Comparison of ENCODE assay signal across 13 cellular contexts in the genomic region with DNA sequence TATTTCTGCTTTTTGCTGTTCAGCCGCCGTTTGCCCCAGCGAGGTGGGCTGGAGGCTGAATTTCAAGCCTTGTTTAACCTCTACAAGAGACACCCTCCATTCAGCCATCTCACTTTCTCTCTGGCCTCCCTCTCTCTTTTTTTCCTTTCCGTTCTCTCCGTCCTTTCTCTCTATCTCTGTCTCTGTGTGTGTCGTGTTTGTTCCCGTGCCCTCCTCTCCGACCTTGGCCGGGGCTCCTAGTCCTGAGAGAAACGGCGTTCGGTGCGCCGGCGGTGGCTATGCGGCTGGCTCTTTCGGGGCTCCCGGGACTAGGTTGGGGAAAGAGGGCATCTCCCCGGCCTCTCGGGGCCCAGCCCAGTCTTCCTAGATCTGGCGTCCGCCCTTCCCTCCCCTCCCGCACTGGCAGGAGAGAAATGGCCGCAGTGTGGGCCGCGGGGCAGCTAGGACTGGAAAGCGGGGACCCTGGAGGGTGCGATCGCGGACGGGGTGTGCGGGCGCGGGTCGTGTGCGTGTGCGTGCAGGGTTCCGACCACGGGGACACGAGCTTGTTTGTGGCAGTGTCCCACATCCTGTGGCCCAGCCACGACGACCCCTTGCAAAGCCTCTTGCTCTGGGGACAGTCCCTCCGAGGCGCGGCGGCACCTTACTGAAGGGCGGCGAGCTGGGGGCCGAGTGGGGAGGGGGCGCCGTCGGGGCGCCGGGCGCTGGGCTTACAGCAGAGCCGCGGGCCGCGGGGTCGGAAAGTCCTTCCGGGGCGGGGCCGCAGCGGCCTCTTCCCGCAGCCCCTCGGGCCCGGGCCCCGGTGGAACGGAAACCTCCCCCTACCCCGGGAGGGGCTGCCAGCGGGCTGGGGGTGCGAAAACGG. TPM values are rescaled to one million over a fixed set of nuclear protein-coding genes. Genes with fewer than 3 reads are reported as not detected.
DNase-seq lines count a peak whose midpoint lies in the region; ATAC-seq and TF ChIP-seq lines count a peak whose summit lies in the region.
"Had no signal": no experiment of that assay in that cellular context is flagged by ENCODE, and none has a peak within 500 bp of the region (broad histone marks: within the 10 kb centered on the region; RNA-seq: fewer than 3 reads in every experiment).

No MANE protein-coding gene starts in this region.

- no peak overlapping the region for H3K9ac ChIP-seq in PC-3 (ENCODE audit: low read length)

- no peak for ATAC-seq in CD4-positive, CD25-positive, alpha-beta regulatory T cell (ENCODE audit: low read depth in 2 of 2)
- ATAC-seq in central memory CD8-positive, alpha-beta T cell (replicated peaks; ENCODE audit: extremely low read depth, poor library complexity, severe bottlenecking) = no peak
- no peak for ATAC-seq in natural killer cell treated with Interleukin-12 subunit alpha and Interleukin-12 subunit beta and Interleukin-15 and Interleukin-18, amount 100 ng/mL, for 72 hours
- ATAC-seq in GM21526 (IDR thresholded peaks at IDR 0.05; ENCODE audit: low FRiP score, unreplicated experiment) (no peak), PC-3 (no peak)
- ATAC-seq: Panc1 had no signal

- no peak overlapping the region for H3K27ac ChIP-seq in CD4-positive, CD25-positive, alpha-beta regulatory T cell (ENCODE audit: insufficient read depth, low read length, poor library complexity, severe bottlenecking)
- H3K27ac ChIP-seq in PC-3 (ENCODE audit: low read length) = no peak overlapping the region
- H3K27ac ChIP-seq: uterus had no signal

- no peak overlapping the region for H3K4me3 ChIP-seq in CD4-positive, CD25-positive, alpha-beta regulatory T cell (ENCODE audit: low read depth, low read length)
- H3K4me3 ChIP-seq in H7 (ENCODE audit: insufficient read depth, low read depth, low read length) = peak overlapping the region; percentile 32
- no peak overlapping the region for H3K4me3 ChIP-seq in PC-3 (ENCODE audit: low read length)

- no peaks in the 10 kb centered on the region for H3K36me3 ChIP-seq in CD4-positive, CD25-positive, alpha-beta regulatory T cell (ENCODE audit: control insufficient read depth, insufficient read depth, low read length)
- H3K36me3 ChIP-seq in H7 (replicated peaks; ENCODE audit: control insufficient read depth, insufficient read depth, low read length) (no peaks in the 10 kb centered on the region), PC-3 (ENCODE audit: low read depth, low read length) (no peaks in the 10 kb centered on the region)
- H3K36me3 ChIP-seq: uterus had no signal

- H4K20me1 ChIP-seq in PC-3 (ENCODE audit: low read length) = no peaks in the 10 kb centered on the region

- peaks cover 11 to 48% (median 22%) of the 10 kb centered on the region in 4 donors for H3K4me1 Mint-ChIP-seq in CD4-positive, CD25-positive, alpha-beta regulatory T cell
- peaks cover 30% of the 10 kb centered on the region for H3K4me1 Mint-ChIP-seq in central memory CD8-positive, alpha-beta T cell
- H3K4me1 Mint-ChIP-seq in natural killer cell treated with Interleukin-12 subunit alpha and Interleukin-12 subunit beta and Interleukin-15 and Interleukin-18, amount 100 ng/mL, for 72 hours (ENCODE audit: low read depth in 2 of 2) = peaks cover 25 to 26% of the 10 kb centered on the region in 2 donors

- POLR2A ChIA-PET in PC-3 (lab: Charles Lee; ENCODE audit: unreplicated experiment) = no interaction called here

- DNase-seq in CD4-positive, CD25-positive, alpha-beta regulatory T cell = no peak
- DNase-seq in H7 = peak; percentile 81
- no peak for DNase-seq in central memory CD8-positive, alpha-beta T cell (ENCODE audit: low spot score in 2 of 2)
- no peak for DNase-seq in natural killer cell treated with Interleukin-12 subunit alpha and Interleukin-12 subunit beta and Interleukin-15 and Interleukin-18, amount 100 ng/mL, for 72 hours (ENCODE audit: low spot score)
- no peak for DNase-seq in NCI-H69 (lab: John Stamatoyannopoulos, UW)
- no peak for DNase-seq in ureter (ENCODE audit: low spot score)
- DNase-seq in PC-3 = no peak
- DNase-seq: activated CD4-positive, alpha-beta T cell treated with anti-CD3 and anti-CD28 coated beads, Interleukin-2, amount 50 U/mL, for 4 hours; cortex of kidney; EL; uterus had no signal

- H3F3A ChIP-seq in PC-3 (ENCODE audit: low read length, unreplicated experiment) = no peaks in the 10 kb centered on the region

- intact Hi-C loops in PC-3 (cut with micrococcal nuclease) = loop anchor here (10.0 kb wide), 1 partner anchor 472 kb away; no protein-coding TSS in a partner anchor

- no peak overlapping the region for H3K4me2 ChIP-seq in PC-3 (ENCODE audit: low read length)

- H3K27me3 ChIP-seq in CD4-positive, CD25-positive, alpha-beta regulatory T cell (ENCODE audit: control insufficient read depth, insufficient read depth, low read length) = peaks cover 29% of the 10 kb centered on the region
- H3K27me3 ChIP-seq in H7 (ENCODE audit: control insufficient read depth, insufficient read depth, low read length) (peaks cover 100% of the 10 kb centered on the region), PC-3 (ENCODE audit: low read length) (no peaks in the 10 kb centered on the region)

- CTCF ChIA-PET in PC-3 (lab: Charles Lee) = no interaction called here

- peaks cover 32% of the 10 kb centered on the region for H3K4me1 ChIP-seq in CD4-positive, CD25-positive, alpha-beta regulatory T cell (ENCODE audit: control insufficient read depth, insufficient read depth, low read length, poor library complexity, severe bottlenecking)
- no peaks in the 10 kb centered on the region for H3K4me1 ChIP-seq in PC-3 (ENCODE audit: insufficient read depth, low read length)

- BruUV-seq in PC-3 (replicated peaks; lab: Mats Ljungman, UMichigan) = no TSS peak

- peaks cover 0 to 6% (median 0%) of the 10 kb centered on the region in 7 donors for H3K9me3 Mint-ChIP-seq in CD4-positive, CD25-positive, alpha-beta regulatory T cell
- H3K9me3 Mint-ChIP-seq in central memory CD8-positive, alpha-beta T cell = no peaks in the 10 kb centered on the region
- H3K9me3 Mint-ChIP-seq in natural killer cell treated with Interleukin-12 subunit alpha and Interleukin-12 subunit beta and Interleukin-15 and Interleukin-18, amount 100 ng/mL, for 72 hours = no peaks in the 10 kb centered on the region

- no peak overlapping the region for H2AFZ ChIP-seq in PC-3 (ENCODE audit: low read length)

- H3K79me2 ChIP-seq in PC-3 (ENCODE audit: low read length) = no peaks in the 10 kb centered on the region

- peaks cover 85% of the 10 kb centered on the region for H3K27me3 Mint-ChIP-seq in CD4-positive, CD25-positive, alpha-beta regulatory T cell
- peaks cover 87% of the 10 kb centered on the region for H3K27me3 Mint-ChIP-seq in central memory CD8-positive, alpha-beta T cell
- peaks cover 44 to 60% of the 10 kb centered on the region in 2 donors for H3K27me3 Mint-ChIP-seq in natural killer cell treated with Interleukin-12 subunit alpha and Interleukin-12 subunit beta and Interleukin-15 and Interleukin-18, amount 100 ng/mL, for 72 hours

- H3K4me3 Mint-ChIP-seq in CD4-positive, CD25-positive, alpha-beta regulatory T cell = peak overlapping the region; percentile 13 to 78 (median 74)
- peak overlapping the region; percentile 76 for H3K4me3 Mint-ChIP-seq in central memory CD8-positive, alpha-beta T cell
- H3K4me3 Mint-ChIP-seq in natural killer cell treated with Interleukin-12 subunit alpha and Interleukin-12 subunit beta and Interleukin-15 and Interleukin-18, amount 100 ng/mL, for 72 hours = peak overlapping the region; percentile 71

- no peak for TF ChIP-seq CTCF in PC-3 (conservative IDR thresholded peaks at IDR 0.05; ENCODE audit: low read depth, low read length)

- H3K9me3 ChIP-seq in CD4-positive, CD25-positive, alpha-beta regulatory T cell (ENCODE audit: control insufficient read depth in 2 of 2, low read length in 2 of 2) = no peaks in the 10 kb centered on the region
- no peaks in the 10 kb centered on the region for H3K9me3 ChIP-seq in PC-3 (ENCODE audit: low read length)
- H3K9me3 ChIP-seq: uterus had no signal

- no peaks in the 10 kb centered on the region for H3K9me2 ChIP-seq in PC-3 (replicated peaks; ENCODE audit: low read length)

- no peak overlapping the region for H3K27ac Mint-ChIP-seq in CD4-positive, CD25-positive, alpha-beta regulatory T cell
- peak overlapping the region; percentile 71 for H3K27ac Mint-ChIP-seq in central memory CD8-positive, alpha-beta T cell (ENCODE audit: low read depth)
- peak overlapping the region in 1 of 2 donors; percentile 12 for H3K27ac Mint-ChIP-seq in natural killer cell treated with Interleukin-12 subunit alpha and Interleukin-12 subunit beta and Interleukin-15 and Interleukin-18, amount 100 ng/mL, for 72 hours

- no peaks in the 10 kb centered on the region for H3K36me3 Mint-ChIP-seq in CD4-positive, CD25-positive, alpha-beta regulatory T cell
- H3K36me3 Mint-ChIP-seq in central memory CD8-positive, alpha-beta T cell (ENCODE audit: insufficient read depth) = peaks cover 11% of the 10 kb centered on the region
- peaks cover 22% of the 10 kb centered on the region for H3K36me3 Mint-ChIP-seq in natural killer cell treated with Interleukin-12 subunit alpha and Interleukin-12 subunit beta and Interleukin-15 and Interleukin-18, amount 100 ng/mL, for 72 hours

RNA-seq across cellular contexts. Expression of a gene that starts 5.7 kb away (rescaled TPM):
- total RNA-seq in CD4-positive, CD25-positive, alpha-beta regulatory T cell = not detected
- not detected for polyA plus RNA-seq in CD4-positive, CD25-positive, alpha-beta regulatory T cell
- total RNA-seq in H7 (2014; rRNA removed; shearing (Covaris generic)) = 0.33 and 0.87 TPM in 2 replicates
- not detected for total RNA-seq in natural killer cell treated with Interleukin-12 subunit alpha and Interleukin-12 subunit beta and Interleukin-15 and Interleukin-18, amount 100 ng/mL, for 72 hours
- not detected for total RNA-seq in ureter
- total RNA-seq in PC-3 (2014; rRNA removed) = 1.1 TPM in 2 replicates
